Comparison of ENCODE assay signal across 15 cellular contexts in the genomic region with DNA sequence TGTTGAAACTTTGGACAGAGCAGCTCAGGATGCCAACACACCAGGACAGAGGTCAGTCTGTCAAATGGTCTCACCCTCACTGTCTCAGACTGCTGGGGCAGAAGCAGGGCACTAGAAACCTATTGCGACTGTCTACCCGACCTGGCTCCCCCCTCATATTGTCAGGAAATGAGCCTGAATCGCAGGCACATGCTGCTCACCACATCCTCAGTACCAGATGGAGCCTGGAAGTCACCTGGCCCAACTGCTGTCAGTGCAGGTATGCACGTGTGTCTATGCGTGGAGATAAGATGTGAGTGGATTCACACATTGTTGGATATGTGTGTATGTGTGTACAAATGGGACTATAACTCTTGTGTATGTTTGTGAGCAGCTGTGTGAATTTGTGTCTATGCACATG. TPM values are rescaled to one million over a fixed set of nuclear protein-coding genes. Genes with fewer than 3 reads are reported as not detected.
DNase-seq lines count a peak whose midpoint lies in the region; ATAC-seq lines count a peak whose summit lies in the region.
"Had no signal": no experiment of that assay in that cellular context is flagged by ENCODE, and none has a peak within 500 bp of the region (broad histone marks: within the 10 kb centered on the region; RNA-seq: fewer than 3 reads in every experiment).

No MANE protein-coding gene starts in this region.

- H3K27me3 ChIP-seq in CD8-positive, alpha-beta memory T cell (ENCODE audit: insufficient read depth, low read length, poor library complexity, severe bottlenecking), result peaks cover 19% of the 10 kb centered on the region

- H3K9me3 ChIP-seq in CD8-positive, alpha-beta memory T cell (ENCODE audit: low read length), result no peaks in the 10 kb centered on the region
- H3K9me3 ChIP-seq: BE2C had no signal

- no peaks in the 10 kb centered on the region for H3K36me3 Mint-ChIP-seq in CD8-positive, alpha-beta memory T cell
- no peaks in the 10 kb centered on the region for H3K36me3 Mint-ChIP-seq in central memory CD8-positive, alpha-beta T cell (ENCODE audit: insufficient read depth)

- H3K9me3 Mint-ChIP-seq in CD8-positive, alpha-beta memory T cell, result no peaks in the 10 kb centered on the region
- no peaks in the 10 kb centered on the region for H3K9me3 Mint-ChIP-seq in central memory CD8-positive, alpha-beta T cell

- CTCF ChIA-PET in CD8-positive, alpha-beta memory T cell (lab: Charles Lee), result interaction anchor here (1.0 to 2.1 kb wide), 2 partner anchors 14 to 43 kb away, joined by 3 to 11 read pairs; no protein-coding TSS in a partner anchor

- peak overlapping the region in 6 of 8 donors; percentile 0 to 81 (median 14) for H3K27ac Mint-ChIP-seq in CD8-positive, alpha-beta memory T cell
- H3K27ac Mint-ChIP-seq in central memory CD8-positive, alpha-beta T cell (ENCODE audit: low read depth), result no peak overlapping the region

- H3K4me1 ChIP-seq in CD8-positive, alpha-beta memory T cell (ENCODE audit: insufficient read depth, low read length), result peaks cover 28% of the 10 kb centered on the region
- H3K4me1 ChIP-seq: BE2C had no signal

- POLR2A ChIA-PET in CD8-positive, alpha-beta memory T cell (lab: Charles Lee), result interaction anchor here (1.0 kb wide), 1 partner anchor 52 kb away, joined by 3 read pairs; a partner anchor contains a TSS

- peaks cover 14 to 37% (median 25%) of the 10 kb centered on the region in 3 donors for H3K4me1 Mint-ChIP-seq in CD8-positive, alpha-beta memory T cell
- H3K4me1 Mint-ChIP-seq in central memory CD8-positive, alpha-beta T cell, result peaks cover 8% of the 10 kb centered on the region

- DNase-seq in CD8-positive, alpha-beta memory T cell, result peak; percentile 11 to 60 (median 36)
- DNase-seq in central memory CD8-positive, alpha-beta T cell (ENCODE audit: low spot score in 2 of 2), result no peak
- DNase-seq in NOMO-1 treated with dmso at 0.1 percent for 144 hours (lab: John Stamatoyannopoulos, UW; ENCODE audit: unreplicated experiment), result no peak
- DNase-seq: BE2C, erythroblast, glutamatergic neuron, Kasumi-1, mesendoderm, NCI-H1436 treated with DMSO at 0.1 percent for 48 hours, NCI-H345 had no signal

- ATAC-seq in central memory CD8-positive, alpha-beta T cell (replicated peaks; ENCODE audit: extremely low read depth, poor library complexity, severe bottlenecking), result peak; percentile 72
- ATAC-seq in HG03135 (IDR thresholded peaks at IDR 0.05; ENCODE audit: unreplicated experiment), result no peak
- ATAC-seq: activated CD4-positive, CD25-positive, alpha-beta regulatory T cell treated with anti-CD3 and anti-CD28 coated beads, Interleukin-2, amount 50 U/mL, for 24 hours; Right ventricle myocardium inferior had no signal

- H3K36me3 ChIP-seq in CD8-positive, alpha-beta memory T cell (ENCODE audit: insufficient read depth, low read length), result no peaks in the 10 kb centered on the region
- H3K36me3 ChIP-seq: BE2C had no signal

- no peak overlapping the region for H3K4me3 ChIP-seq in CD8-positive, alpha-beta memory T cell (ENCODE audit: low read length)

- peaks cover 0 to 5% of the 10 kb centered on the region in 2 donors for H3K27me3 Mint-ChIP-seq in CD8-positive, alpha-beta memory T cell
- H3K27me3 Mint-ChIP-seq in central memory CD8-positive, alpha-beta T cell, result peaks cover 2% of the 10 kb centered on the region

- H3K27ac ChIP-seq in CD8-positive, alpha-beta memory T cell (ENCODE audit: low read depth, low read length), result no peak overlapping the region

- H3K4me3 Mint-ChIP-seq in CD8-positive, alpha-beta memory T cell, result peak overlapping the region in 6 of 7 donors; percentile 2 to 33 (median 15)
- no peak overlapping the region for H3K4me3 Mint-ChIP-seq in central memory CD8-positive, alpha-beta T cell

RNA-seq across cellular contexts. Expression of a gene that starts 3.2 kb away (rescaled TPM):
- 1 to 10 TPM; 1.4 to 1.7 TPM for total RNA-seq in CD8-positive, alpha-beta memory T cell
- 1.4 TPM for polyA plus RNA-seq in CD8-positive, alpha-beta memory T cell

RNA-seq across cellular contexts. Expression of a gene that starts 17.5 kb away (rescaled TPM):
- not detected for total RNA-seq in CD8-positive, alpha-beta memory T cell
- polyA plus RNA-seq in CD8-positive, alpha-beta memory T cell, result not detected
- total RNA-seq: astrocyte, Right ventricle myocardium inferior, temporal lobe had no signal

RNA-seq across cellular contexts. Expression of a gene that starts 34.2 kb away (rescaled TPM):
- not detected for total RNA-seq in CD8-positive, alpha-beta memory T cell
- polyA plus RNA-seq in CD8-positive, alpha-beta memory T cell, result not detected
- total RNA-seq: astrocyte, Right ventricle myocardium inferior, temporal lobe had no signal

RNA-seq across cellular contexts. Expression of a gene that starts 50.2 kb away (rescaled TPM):
- not detected for total RNA-seq in CD8-positive, alpha-beta memory T cell
- not detected for polyA plus RNA-seq in CD8-positive, alpha-beta memory T cell
- total RNA-seq: astrocyte, Right ventricle myocardium inferior, temporal lobe had no signal

RNA-seq across cellular contexts. Expression of a gene that starts 51.8 kb away (rescaled TPM):
- total RNA-seq in CD8-positive, alpha-beta memory T cell, result 100 to 1,000 TPM; 218 TPM
- 294 TPM for polyA plus RNA-seq in CD8-positive, alpha-beta memory T cell

Comparison
In these comparisons a context has a peak if more than half of its experiments do, and no peak if none do; other contexts are left out.
1. DNase-seq: peak in CD8-positive, alpha-beta memory T cell (5 of 5); none in central memory CD8-positive, alpha-beta T cell (0 of 2) and NOMO-1 treated with dmso at 0.1 percent for 144 hours (single experiment).